8 cellular contexts compared by ENCODE assay signal in genomic region chr16:50369133-50369804, GRCh38. TPM values are rescaled to one million over a fixed set of nuclear protein-coding genes. Genes with fewer than 3 reads are reported as not detected.
DNase-seq lines count a peak whose midpoint lies in the region; ATAC-seq, FAIRE-seq and TF ChIP-seq lines count a peak whose summit lies in the region.

No MANE protein-coding gene starts in this region.

- peak; percentile 33 for ATAC-seq in K562
- no peak for ATAC-seq in naive thymus-derived CD4-positive, alpha-beta T cell
- no peak for ATAC-seq in GM18909 (IDR thresholded peaks at IDR 0.05; ENCODE audit: poor library complexity, unreplicated experiment)

- TF ChIP-seq EP300 in K562 (IDR thresholded peaks at IDR 0.05; ENCODE audit: low read length), result peak; percentile 43

- no TSS peak for BruUV-seq in K562 (replicated peaks; lab: Mats Ljungman, UMichigan)

- peak; percentile 80 for FAIRE-seq in K562 (lab: Jason Lieb, UNC)

- peaks cover 35 to 52% (median 50%) of the 10 kb centered on the region in 7 donors for H3K4me1 Mint-ChIP-seq in naive thymus-derived CD4-positive, alpha-beta T cell

- H3K9me3 ChIP-seq in BLaER1 treated with 17β-estradiol and CSF1 and Interleukin-3, amounts not matched to agents 10 nM and 100 nM (replicated peaks in 1 of 11), result no peaks in the 10 kb centered on the region
- no peaks in the 10 kb centered on the region; the same call in 1 of the 2 replicates for H3K9me3 ChIP-seq in K562 (replicated peaks; ENCODE audit: control insufficient read depth, insufficient read depth, low read depth, low read length)
- no peaks in the 10 kb centered on the region for H3K9me3 ChIP-seq in naive thymus-derived CD4-positive, alpha-beta T cell (ENCODE audit: control insufficient read depth in 2 of 3, low read length in 3 of 3)

- H3K27ac Mint-ChIP-seq in naive thymus-derived CD4-positive, alpha-beta T cell, result peak overlapping the region; percentile 83 to 99 (median 94)

- H3K9ac ChIP-seq in BLaER1 treated with 17β-estradiol and CSF1 and Interleukin-3, amounts not matched to agents 10 nM and 100 nM, result peak overlapping the region in 9 of 11 experiments; percentile 46 to 99 (median 94); a peak in 14 of 22 replicates
- H3K9ac ChIP-seq in K562 (ENCODE audit: insufficient read depth in 1 of 2, low read depth in 2 of 2, low read length in 2 of 2), result peak overlapping the region; percentile 21 to 68; a peak in 3 of 4 replicates

- peaks cover 31 to 40% (median 34%) of the 10 kb centered on the region in 10 experiments for H3K4me1 ChIP-seq in BLaER1 treated with 17β-estradiol and CSF1 and Interleukin-3, amounts not matched to agents 10 nM and 100 nM
- peaks cover 12 to 15% of the 10 kb centered on the region in 2 experiments for H3K4me1 ChIP-seq in K562 (replicated peaks in 1 of 2; ENCODE audit: control insufficient read depth in 2 of 2, insufficient read depth in 2 of 2, low read length in 2 of 2)
- H3K4me1 ChIP-seq in naive thymus-derived CD4-positive, alpha-beta T cell (ENCODE audit: control insufficient read depth in 2 of 2, insufficient read depth in 2 of 2, low read length in 2 of 2), result peaks cover 24 to 39% of the 10 kb centered on the region in 2 donors

- H3K36me3 ChIP-seq in BLaER1 treated with 17β-estradiol and CSF1 and Interleukin-3, amounts not matched to agents 10 nM and 100 nM, result peaks cover 13 to 31% (median 21%) of the 10 kb centered on the region in 11 experiments
- H3K36me3 ChIP-seq in K562 (ENCODE audit: control insufficient read depth, insufficient read depth, low read length), result peaks cover 32% of the 10 kb centered on the region
- H3K36me3 ChIP-seq in naive thymus-derived CD4-positive, alpha-beta T cell (ENCODE audit: control insufficient read depth in 2 of 3, insufficient read depth in 3 of 3, low read length in 3 of 3), result no peaks in the 10 kb centered on the region

- H3K27ac ChIP-seq in BLaER1 treated with 17β-estradiol and CSF1 and Interleukin-3, amounts not matched to agents 10 nM and 100 nM, result peak overlapping the region in 10 of 11 experiments; percentile 50 to 96 (median 92); a peak in 18 of 22 replicates
- H3K27ac ChIP-seq in HL-60 (replicated peaks) (no peak overlapping the region), K562 (ENCODE audit: extremely low read depth, low read depth, low read length) (peak overlapping the region; percentile 56; the same call in 1 of the 3 replicates)
- peak overlapping the region; percentile 77 for H3K27ac ChIP-seq in naive thymus-derived CD4-positive, alpha-beta T cell (ENCODE audit: low read depth, low read length)

- DNase-seq in HL-60 (ENCODE audit: low read depth in 1 of 2, low spot score in 1 of 2) (no peak), K562 (ENCODE audit: extremely low read depth in 1 of 4, low spot score in 3 of 4) (peak; percentile 24 to 38 (median 32)), AG20443 (ENCODE audit: low spot score) (no peak)
- DNase-seq in naive thymus-derived CD4-positive, alpha-beta T cell, result peak in 2 of 9 donors; percentile 16 to 18
- DNase-seq in stimulated activated naive CD4-positive, alpha-beta T cell treated with Interleukin-2 at 50 U/mL for 16 hours (lab: John Stamatoyannopoulos, UW), result no peak
- DNase-seq in activated effector memory CD4-positive, alpha-beta T cell treated with anti-CD3 and anti-CD28 coated beads, Interleukin-2, amount 50 U/mL, for 16 hours, result no peak

- 0% methylated on average over 4 of the region's 7 CpGs for WGBS in K562 (ENCODE audit: insufficient coverage, low coverage, missing lambda C conversion rate)

- H3K27me3 Mint-ChIP-seq in naive thymus-derived CD4-positive, alpha-beta T cell, result peaks cover 0 to 5% (median 0%) of the 10 kb centered on the region in 5 donors

- POLR2A ChIA-PET in K562 (lab: Yijun Ruan, JAX), result interaction anchor here (0.7 to 1.3 kb wide), 3 partner anchors 11 to 15 kb away, joined by 3 to 7 read pairs (median 3); no protein-coding TSS in a partner anchor
- POLR2A ChIA-PET in naive thymus-derived CD4-positive, alpha-beta T cell (lab: Charles Lee), result interaction anchor here (0.6 to 1.3 kb wide), 6 partner anchors 9 to 380 kb away, joined by 3 to 5 read pairs (median 4); no protein-coding TSS in a partner anchor

- no peaks in the 10 kb centered on the region for H3K27me3 ChIP-seq in BLaER1 treated with 17β-estradiol and CSF1 and Interleukin-3, amounts not matched to agents 10 nM and 100 nM
- H3K27me3 ChIP-seq in HL-60 (ENCODE audit: insufficient read depth, poor library complexity, severe bottlenecking) (no peaks in the 10 kb centered on the region), K562 (ENCODE audit: control insufficient read depth in 2 of 2, insufficient read depth in 2 of 2, low read length in 2 of 2) (peaks cover 4 to 18% of the 10 kb centered on the region in 2 experiments; a peak in 3 of 5 replicates)
- no peaks in the 10 kb centered on the region for H3K27me3 ChIP-seq in naive thymus-derived CD4-positive, alpha-beta T cell (ENCODE audit: control insufficient read depth in 2 of 2, insufficient read depth in 2 of 2, low read length in 2 of 2)

- in situ Hi-C loops in K562 (cut with MboI), result loop anchor here (10.0 kb wide), 1 partner anchor 344 kb away; the partner anchor contains the start of gene CNEP1R1

- intact Hi-C loops in K562 (cut with micrococcal nuclease), result no loop called here
- intact Hi-C loops in naive thymus-derived CD4-positive, alpha-beta T cell (cut with micrococcal nuclease), result loop anchor here (1.0 to 5.0 kb wide), 22 partner anchors 28 to 438 kb away; partner anchors contain the start of genes ADCY7 (in 2 of the 2), CNEP1R1 (in 2 of the 2), HEATR3 (in 2 of the 2) and NKD1 (in 2 of the 2)

- peak overlapping the region in 10 of 11 experiments; percentile 25 to 63 (median 56); a peak in 20 of 22 replicates for H3K4me2 ChIP-seq in BLaER1 treated with 17β-estradiol and CSF1 and Interleukin-3, amounts not matched to agents 10 nM and 100 nM
- H3K4me2 ChIP-seq in K562 (ENCODE audit: insufficient read depth, low read length), result peak overlapping the region; percentile 69

- peak overlapping the region in 9 of 10 experiments; percentile 91 to 100 (median 99); a peak in 17 of 20 replicates for H3K4me3 ChIP-seq in BLaER1 treated with 17β-estradiol and CSF1 and Interleukin-3, amounts not matched to agents 10 nM and 100 nM
- H3K4me3 ChIP-seq in HL-60 (replicated peaks; ENCODE audit: insufficient read depth, low read length) (peak overlapping the region; percentile 19; the same call in 1 of the 2 replicates), K562 (peak overlapping the region; percentile 27)
- H3K4me3 ChIP-seq in naive thymus-derived CD4-positive, alpha-beta T cell (ENCODE audit: low read length), result peak overlapping the region; percentile 52

- H3K79me2 ChIP-seq in K562 (ENCODE audit: control insufficient read depth, insufficient read depth, low read length), result peaks cover 42% of the 10 kb centered on the region

- TF ChIP-seq CTCF in HL-60 (IDR thresholded peaks at IDR 0.05; ENCODE audit: insufficient read depth, low read length) (no peak), K562 (IDR thresholded peaks at IDR 0.05 in 2 of 3, conservative IDR thresholded peaks at IDR 0.05 in 1 of 3; ENCODE audit: insufficient read depth in 2 of 3, low read depth in 1 of 3, low read length in 3 of 3) (no peak)

- peaks cover 2 to 15% (median 11%) of the 10 kb centered on the region in 5 donors for H3K36me3 Mint-ChIP-seq in naive thymus-derived CD4-positive, alpha-beta T cell

- CTCF ChIA-PET in K562 (lab: Yijun Ruan, JAX; ENCODE audit: low intra/inter-chr PET ratio), result interaction anchor here (0.7 to 1.0 kb wide), 3 partner anchors 124 to 438 kb away, joined by 4 read pairs; no protein-coding TSS in a partner anchor
- CTCF ChIA-PET in naive thymus-derived CD4-positive, alpha-beta T cell (lab: Charles Lee), result interaction anchor here (0.6 to 2.2 kb wide), 13 partner anchors 9 to 408 kb away, joined by 3 to 15 read pairs (median 4); partner anchors contain the start of gene ADCY7

- H3K9me3 Mint-ChIP-seq in naive thymus-derived CD4-positive, alpha-beta T cell, result no peaks in the 10 kb centered on the region

- peak; percentile 62 for TF ChIP-seq POLR2A in K562 (conservative IDR thresholded peaks at IDR 0.05)

- no peak for TF ChIP-seq RAD21 in K562 (CRISPR knock-in tag; conservative IDR thresholded peaks at IDR 0.05 in 1 of 2, IDR thresholded peaks at IDR 0.05 in 1 of 2)

- no peaks in the 10 kb centered on the region for H3K9me1 ChIP-seq in K562 (ENCODE audit: control insufficient read depth, insufficient read depth, low read length)

- peak overlapping the region; percentile 79 to 96 (median 90) for H3K4me3 Mint-ChIP-seq in naive thymus-derived CD4-positive, alpha-beta T cell

- H4K20me1 ChIP-seq in BLaER1 treated with 17β-estradiol and CSF1 and Interleukin-3, amounts not matched to agents 10 nM and 100 nM, result peaks cover 25 to 43% (median 35%) of the 10 kb centered on the region in 11 experiments; a peak in 21 of 22 replicates
- no peaks in the 10 kb centered on the region for H4K20me1 ChIP-seq in K562 (replicated peaks; ENCODE audit: control insufficient read depth, insufficient read depth, low read length)

- peak overlapping the region; percentile 99 for H2AFZ ChIP-seq in K562 (ENCODE audit: low read depth, low read length)

TF ChIP-seq in K562, 482 proteins besides CTCF, POLR2A, EP300 and RAD21 (continues in another document):
- TF ChIP-seq ZNF134 (CRISPR knock-in tag; conservative IDR thresholded peaks at IDR 0.05), result no peak
- TF ChIP-seq NEUROD1 (IDR thresholded peaks at IDR 0.05; ENCODE audit: borderline replicate concordance, low read depth, low read length, partially characterized antibody), result no peak
- TF ChIP-seq ATF7 (IDR thresholded peaks at IDR 0.05), result no peak

RNA-seq across cellular contexts. Expression of gene BRD7, which starts 0.5 kb away (rescaled TPM):
- 29.1 and 47.8 TPM in 2 replicates for total RNA-seq in K562 (2011; cell fraction: chromatin; rRNA removed; ENCODE audit: low replicate concordance)
- 16.5 and 17.9 TPM in 2 replicates for total RNA-seq in K562 (2011; cell fraction: nucleolus; rRNA removed)
- 26.1 and 42.0 TPM in 2 replicates for total RNA-seq in K562 (2011; cell fraction: nucleoplasm; rRNA removed)
- total RNA-seq in K562 (2014; rRNA removed), result 68.7 and 80.5 TPM in 2 replicates
- 101 TPM in 2 replicates for total RNA-seq in K562 (2014; rRNA removed; fragmentation: Illumina TruSeq; extraction: Trizol)
- 82.3 and 90.0 TPM in 2 replicates for total RNA-seq in K562 (2015; rRNA removed; fragmentation: Illumina TruSeq; extraction: Trizol)
- 67.3 and 68.5 TPM in 2 replicates for total RNA-seq in K562 (2021)
- polyA plus RNA-seq in K562 (2011; rRNA removed), result 77.9 and 95.9 TPM in 2 replicates
- 13.9 and 27.6 TPM in 2 replicates for polyA plus RNA-seq in K562 (2011; cell fraction: cytosol; rRNA removed)
- polyA plus RNA-seq in K562 (2011; cell fraction: nucleus; rRNA removed), result 53.1 and 64.2 TPM in 2 replicates
- 53.8 and 86.1 TPM in 2 replicates for polyA plus RNA-seq in K562 (2012)
- polyA plus RNA-seq in K562 (2014; fragmentation: Illumina TruSeq; extraction: Trizol), result 92.4 and 94.7 TPM in 2 replicates
- polyA plus RNA-seq in K562 (2014; fragmentation: Nextera tagmentation; extraction: Ambion mirVana), result 10 to 100 TPM; 20.6 to 26.3 TPM
- 54.7 and 59.7 TPM in 2 replicates for polyA plus RNA-seq in K562 (2014; rRNA removed)
- 83.8 and 86.3 TPM in 2 replicates for polyA minus RNA-seq in K562 (2011; rRNA and poly(A)+ RNA removed)
- polyA minus RNA-seq in K562 (2011; cell fraction: cytosol; rRNA and poly(A)+ RNA removed), result 21.9 and 36.5 TPM in 2 replicates
- polyA minus RNA-seq in K562 (2011; cell fraction: nucleus; rRNA and poly(A)+ RNA removed), result 23.4 and 33.0 TPM in 2 replicates
- total RNA-seq in naive thymus-derived CD4-positive, alpha-beta T cell, result 10 to 100 TPM; 80.9 to 91.1 (median 85.0) TPM
- polyA plus RNA-seq in naive thymus-derived CD4-positive, alpha-beta T cell, result 10 to 100 TPM; 34.5 to 47.3 TPM

Comparison
In these comparisons a context has a peak if more than half of its experiments do, and no peak if none do; other contexts are left out.
1. H3K4me3 ChIP-seq: peak in every context shown above with its lines; median percentile 99 in BLaER1 treated with 17β-estradiol and CSF1 and Interleukin-3, amounts not matched to agents 10 nM and 100 nM; 52 in naive thymus-derived CD4-positive, alpha-beta T cell; 27 in K562; 19 in HL-60.
2. DNase-seq: peak in K562 (4 of 4); none in HL-60 (0 of 2), stimulated activated naive CD4-positive, alpha-beta T cell treated with Interleukin-2 at 50 U/mL for 16 hours (single experiment), activated effector memory CD4-positive, alpha-beta T cell treated with anti-CD3 and anti-CD28 coated beads, Interleukin-2, amount 50 U/mL, for 16 hours (single experiment) and AG20443 (single experiment).